In genomic region chr3:14789640-14790285, GRCh38 we compare ENCODE assay signal across 2 cellular contexts.
TF ChIP-seq lines count a peak whose summit lies in the region.

No MANE protein-coding gene starts in this region.

TF ChIP-seq in A549, 52 proteins besides CTCF, POLR2A, EP300 and RAD21:
- TF ChIP-seq HDAC2 (IDR thresholded peaks at IDR 0.05), result no peak
- no peak for TF ChIP-seq TP53 (CRISPR knock-in tag; IDR thresholded peaks at IDR 0.05)
- TF ChIP-seq, protein P1, sequence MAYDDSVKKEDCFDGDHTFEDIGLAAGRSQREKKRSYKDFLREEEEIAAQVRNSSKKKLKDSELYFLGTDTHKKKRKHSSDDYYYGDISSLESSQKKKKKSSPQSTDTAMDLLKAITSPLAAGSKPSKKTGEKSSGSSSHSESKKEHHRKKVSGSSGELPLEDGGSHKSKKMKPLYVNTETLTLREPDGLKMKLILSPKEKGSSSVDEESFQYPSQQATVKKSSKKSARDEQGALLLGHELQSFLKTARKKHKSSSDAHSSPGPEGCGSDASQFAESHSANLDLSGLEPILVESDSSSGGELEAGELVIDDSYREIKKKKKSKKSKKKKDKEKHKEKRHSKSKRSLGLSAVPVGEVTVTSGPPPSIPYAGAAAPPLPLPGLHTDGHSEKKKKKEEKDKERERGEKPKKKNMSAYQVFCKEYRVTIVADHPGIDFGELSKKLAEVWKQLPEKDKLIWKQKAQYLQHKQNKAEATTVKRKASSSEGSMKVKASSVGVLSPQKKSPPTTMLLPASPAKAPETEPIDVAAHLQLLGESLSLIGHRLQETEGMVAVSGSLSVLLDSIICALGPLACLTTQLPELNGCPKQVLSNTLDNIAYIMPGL (CRISPR knock-in tag; IDR thresholded peaks at IDR 0.05; ENCODE audit: borderline replicate concordance), result no peak
- TF ChIP-seq, protein P2, sequence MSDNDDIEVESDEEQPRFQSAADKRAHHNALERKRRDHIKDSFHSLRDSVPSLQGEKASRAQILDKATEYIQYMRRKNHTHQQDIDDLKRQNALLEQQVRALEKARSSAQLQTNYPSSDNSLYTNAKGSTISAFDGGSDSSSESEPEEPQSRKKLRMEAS (IDR thresholded peaks at IDR 0.05), result no peak

TF ChIP-seq in H1, 55 proteins besides CTCF, POLR2A, EP300 and RAD21:
- TF ChIP-seq SIX5 (IDR thresholded peaks at IDR 0.05; ENCODE audit: low read depth, low read length), result no peak
- TF ChIP-seq EZH2 (IDR thresholded peaks at IDR 0.05; ENCODE audit: low read depth, low read length, severe bottlenecking), result no peak
- TF ChIP-seq USF2 (IDR thresholded peaks at IDR 0.05; ENCODE audit: low read length), result no peak
- no peak for TF ChIP-seq ATF3 (IDR thresholded peaks at IDR 0.05; ENCODE audit: insufficient read depth, low read depth, low read length)
- no peak for TF ChIP-seq YY1 (IDR thresholded peaks at IDR 0.05; ENCODE audit: low read depth, low read length)
- TF ChIP-seq, protein P3, sequence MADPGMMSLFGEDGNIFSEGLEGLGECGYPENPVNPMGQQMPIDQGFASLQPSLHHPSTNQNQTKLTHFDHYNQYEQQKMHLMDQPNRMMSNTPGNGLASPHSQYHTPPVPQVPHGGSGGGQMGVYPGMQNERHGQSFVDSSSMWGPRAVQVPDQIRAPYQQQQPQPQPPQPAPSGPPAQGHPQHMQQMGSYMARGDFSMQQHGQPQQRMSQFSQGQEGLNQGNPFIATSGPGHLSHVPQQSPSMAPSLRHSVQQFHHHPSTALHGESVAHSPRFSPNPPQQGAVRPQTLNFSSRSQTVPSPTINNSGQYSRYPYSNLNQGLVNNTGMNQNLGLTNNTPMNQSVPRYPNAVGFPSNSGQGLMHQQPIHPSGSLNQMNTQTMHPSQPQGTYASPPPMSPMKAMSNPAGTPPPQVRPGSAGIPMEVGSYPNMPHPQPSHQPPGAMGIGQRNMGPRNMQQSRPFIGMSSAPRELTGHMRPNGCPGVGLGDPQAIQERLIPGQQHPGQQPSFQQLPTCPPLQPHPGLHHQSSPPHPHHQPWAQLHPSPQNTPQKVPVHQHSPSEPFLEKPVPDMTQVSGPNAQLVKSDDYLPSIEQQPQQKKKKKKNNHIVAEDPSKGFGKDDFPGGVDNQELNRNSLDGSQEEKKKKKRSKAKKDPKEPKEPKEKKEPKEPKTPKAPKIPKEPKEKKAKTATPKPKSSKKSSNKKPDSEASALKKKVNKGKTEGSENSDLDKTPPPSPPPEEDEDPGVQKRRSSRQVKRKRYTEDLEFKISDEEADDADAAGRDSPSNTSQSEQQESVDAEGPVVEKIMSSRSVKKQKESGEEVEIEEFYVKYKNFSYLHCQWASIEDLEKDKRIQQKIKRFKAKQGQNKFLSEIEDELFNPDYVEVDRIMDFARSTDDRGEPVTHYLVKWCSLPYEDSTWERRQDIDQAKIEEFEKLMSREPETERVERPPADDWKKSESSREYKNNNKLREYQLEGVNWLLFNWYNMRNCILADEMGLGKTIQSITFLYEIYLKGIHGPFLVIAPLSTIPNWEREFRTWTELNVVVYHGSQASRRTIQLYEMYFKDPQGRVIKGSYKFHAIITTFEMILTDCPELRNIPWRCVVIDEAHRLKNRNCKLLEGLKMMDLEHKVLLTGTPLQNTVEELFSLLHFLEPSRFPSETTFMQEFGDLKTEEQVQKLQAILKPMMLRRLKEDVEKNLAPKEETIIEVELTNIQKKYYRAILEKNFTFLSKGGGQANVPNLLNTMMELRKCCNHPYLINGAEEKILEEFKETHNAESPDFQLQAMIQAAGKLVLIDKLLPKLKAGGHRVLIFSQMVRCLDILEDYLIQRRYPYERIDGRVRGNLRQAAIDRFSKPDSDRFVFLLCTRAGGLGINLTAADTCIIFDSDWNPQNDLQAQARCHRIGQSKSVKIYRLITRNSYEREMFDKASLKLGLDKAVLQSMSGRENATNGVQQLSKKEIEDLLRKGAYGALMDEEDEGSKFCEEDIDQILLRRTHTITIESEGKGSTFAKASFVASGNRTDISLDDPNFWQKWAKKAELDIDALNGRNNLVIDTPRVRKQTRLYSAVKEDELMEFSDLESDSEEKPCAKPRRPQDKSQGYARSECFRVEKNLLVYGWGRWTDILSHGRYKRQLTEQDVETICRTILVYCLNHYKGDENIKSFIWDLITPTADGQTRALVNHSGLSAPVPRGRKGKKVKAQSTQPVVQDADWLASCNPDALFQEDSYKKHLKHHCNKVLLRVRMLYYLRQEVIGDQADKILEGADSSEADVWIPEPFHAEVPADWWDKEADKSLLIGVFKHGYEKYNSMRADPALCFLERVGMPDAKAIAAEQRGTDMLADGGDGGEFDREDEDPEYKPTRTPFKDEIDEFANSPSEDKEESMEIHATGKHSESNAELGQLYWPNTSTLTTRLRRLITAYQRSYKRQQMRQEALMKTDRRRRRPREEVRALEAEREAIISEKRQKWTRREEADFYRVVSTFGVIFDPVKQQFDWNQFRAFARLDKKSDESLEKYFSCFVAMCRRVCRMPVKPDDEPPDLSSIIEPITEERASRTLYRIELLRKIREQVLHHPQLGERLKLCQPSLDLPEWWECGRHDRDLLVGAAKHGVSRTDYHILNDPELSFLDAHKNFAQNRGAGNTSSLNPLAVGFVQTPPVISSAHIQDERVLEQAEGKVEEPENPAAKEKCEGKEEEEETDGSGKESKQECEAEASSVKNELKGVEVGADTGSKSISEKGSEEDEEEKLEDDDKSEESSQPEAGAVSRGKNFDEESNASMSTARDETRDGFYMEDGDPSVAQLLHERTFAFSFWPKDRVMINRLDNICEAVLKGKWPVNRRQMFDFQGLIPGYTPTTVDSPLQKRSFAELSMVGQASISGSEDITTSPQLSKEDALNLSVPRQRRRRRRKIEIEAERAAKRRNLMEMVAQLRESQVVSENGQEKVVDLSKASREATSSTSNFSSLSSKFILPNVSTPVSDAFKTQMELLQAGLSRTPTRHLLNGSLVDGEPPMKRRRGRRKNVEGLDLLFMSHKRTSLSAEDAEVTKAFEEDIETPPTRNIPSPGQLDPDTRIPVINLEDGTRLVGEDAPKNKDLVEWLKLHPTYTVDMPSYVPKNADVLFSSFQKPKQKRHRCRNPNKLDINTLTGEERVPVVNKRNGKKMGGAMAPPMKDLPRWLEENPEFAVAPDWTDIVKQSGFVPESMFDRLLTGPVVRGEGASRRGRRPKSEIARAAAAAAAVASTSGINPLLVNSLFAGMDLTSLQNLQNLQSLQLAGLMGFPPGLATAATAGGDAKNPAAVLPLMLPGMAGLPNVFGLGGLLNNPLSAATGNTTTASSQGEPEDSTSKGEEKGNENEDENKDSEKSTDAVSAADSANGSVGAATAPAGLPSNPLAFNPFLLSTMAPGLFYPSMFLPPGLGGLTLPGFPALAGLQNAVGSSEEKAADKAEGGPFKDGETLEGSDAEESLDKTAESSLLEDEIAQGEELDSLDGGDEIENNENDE (IDR thresholded peaks at IDR 0.05; ENCODE audit: insufficient replicate concordance, low read length), result no peak
- no peak for TF ChIP-seq SP4 (IDR thresholded peaks at IDR 0.05; ENCODE audit: low read length)
- TF ChIP-seq GTF2F1 (IDR thresholded peaks at IDR 0.05; ENCODE audit: borderline replicate concordance, low read depth, low read length), result no peak
- TF ChIP-seq, protein P4, sequence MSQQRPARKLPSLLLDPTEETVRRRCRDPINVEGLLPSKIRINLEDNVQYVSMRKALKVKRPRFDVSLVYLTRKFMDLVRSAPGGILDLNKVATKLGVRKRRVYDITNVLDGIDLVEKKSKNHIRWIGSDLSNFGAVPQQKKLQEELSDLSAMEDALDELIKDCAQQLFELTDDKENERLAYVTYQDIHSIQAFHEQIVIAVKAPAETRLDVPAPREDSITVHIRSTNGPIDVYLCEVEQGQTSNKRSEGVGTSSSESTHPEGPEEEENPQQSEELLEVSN (IDR thresholded peaks at IDR 0.05), result no peak
- TF ChIP-seq MAFK (IDR thresholded peaks at IDR 0.05; ENCODE audit: low read depth, low read length), result no peak
- no peak for TF ChIP-seq TBP (IDR thresholded peaks at IDR 0.05; ENCODE audit: low read depth, low read length)
- no peak for TF ChIP-seq CTBP2 (IDR thresholded peaks at IDR 0.05; ENCODE audit: borderline replicate concordance, insufficient read depth, insufficient read length, low read length)
- TF ChIP-seq SIN3A (conservative IDR thresholded peaks at IDR 0.05 in 1 of 2, IDR thresholded peaks at IDR 0.05 in 1 of 2; ENCODE audit: low read depth in 1 of 2, low read length in 2 of 2), result no peak
- no peak for TF ChIP-seq GABPA (IDR thresholded peaks at IDR 0.05; ENCODE audit: borderline replicate concordance, insufficient read depth, low read length)
- no peak for TF ChIP-seq JUND (IDR thresholded peaks at IDR 0.05; ENCODE audit: low read length)
